11 cellular contexts compared by ENCODE assay signal in the genomic region with DNA sequence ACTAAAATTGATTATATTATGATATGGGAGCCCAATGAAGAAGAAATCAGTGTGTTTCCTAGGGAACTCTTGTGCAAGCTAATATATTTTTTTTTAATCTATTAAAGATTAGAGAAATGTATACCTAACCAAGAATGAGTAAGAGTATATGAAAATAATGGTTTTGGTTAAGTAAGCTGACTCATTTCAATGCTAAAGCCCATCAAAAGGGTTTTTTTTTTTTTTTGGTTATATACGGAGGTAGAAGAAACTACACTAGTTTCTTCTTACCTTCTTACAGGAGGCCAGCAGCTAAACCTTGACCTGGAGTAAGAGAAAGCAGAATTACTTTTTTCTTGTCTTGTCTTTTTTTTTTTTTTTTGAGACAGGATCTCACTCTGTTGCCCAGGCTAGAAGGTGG. TPM values are rescaled to one million over a fixed set of nuclear protein-coding genes. Genes with fewer than 3 reads are reported as not detected.
DNase-seq lines count a peak whose midpoint lies in the region; ATAC-seq and TF ChIP-seq lines count a peak whose summit lies in the region.
"Had no signal": no experiment of that assay in that cellular context is flagged by ENCODE, and none has a peak within 500 bp of the region (broad histone marks: within the 10 kb centered on the region; RNA-seq: fewer than 3 reads in every experiment).

No MANE protein-coding gene starts in this region.

- H3K4me1 ChIP-seq in gastroesophageal sphincter, result peaks cover 0 to under 1% (median 0%) of the 10 kb centered on the region in 3 donors
- H3K4me1 ChIP-seq in smooth muscle cell (ENCODE audit: low read depth), result no peaks in the 10 kb centered on the region
- H3K4me1 ChIP-seq: right atrium auricular region had no signal

- H3K27me3 ChIP-seq in gastroesophageal sphincter (no peaks in the 10 kb centered on the region), smooth muscle cell (ENCODE audit: low read depth) (no peaks in the 10 kb centered on the region)
- H3K27me3 ChIP-seq: right atrium auricular region had no signal

- peaks cover 50% of the 10 kb centered on the region for H3K4me1 Mint-ChIP-seq in activated B cell treated with CpG ODN at 0.5 μM for 24 hours

- 43 to 75% methylated on average over 1 of the region's 1 CpG for WGBS in gastroesophageal sphincter (ENCODE audit: low coverage in 1 of 2), 2 donors
- WGBS in smooth muscle cell (ENCODE audit: low lambda C conversion rate), result 96% methylated on average over 1 of the region's 1 CpG

- ATAC-seq in GM18867 (IDR thresholded peaks at IDR 0.05; ENCODE audit: unreplicated experiment) (peak; percentile 81), GM21390 (IDR thresholded peaks at IDR 0.05; ENCODE audit: unreplicated experiment) (peak; percentile 81), HG03039 (IDR thresholded peaks at IDR 0.05; ENCODE audit: unreplicated experiment) (peak; percentile 68), activated B cell treated with CpG ODN at 0.5 μM for 24 hours (ENCODE audit: low read depth) (peak; percentile 54), gastroesophageal sphincter (no peak), esophagus mucosa (no peak)

- H3K4me3 Mint-ChIP-seq in activated B cell treated with CpG ODN at 0.5 μM for 24 hours, result no peak overlapping the region
- H3K4me3 Mint-ChIP-seq: IgD-negative memory B cell had no signal

- H3K4me2 ChIP-seq in smooth muscle cell, result no peak overlapping the region

- H3F3A ChIP-seq in smooth muscle cell (ENCODE audit: low read depth), result no peaks in the 10 kb centered on the region

- no peaks in the 10 kb centered on the region for H3K27me3 Mint-ChIP-seq in activated B cell treated with CpG ODN at 0.5 μM for 24 hours
- H3K27me3 Mint-ChIP-seq: IgD-negative memory B cell had no signal

- H3K4me3 ChIP-seq in gastroesophageal sphincter, result no peak overlapping the region
- no peak overlapping the region for H3K4me3 ChIP-seq in smooth muscle cell
- H3K4me3 ChIP-seq: right atrium auricular region had no signal

- TF ChIP-seq EP300 in gastroesophageal sphincter (IDR thresholded peaks at IDR 0.05), result no peak

- no peak overlapping the region for H3K27ac ChIP-seq in gastroesophageal sphincter
- no peak overlapping the region for H3K27ac ChIP-seq in smooth muscle cell (ENCODE audit: low read depth)
- H3K27ac ChIP-seq: right atrium auricular region had no signal

- DNase-seq in activated B cell treated with CpG ODN at 0.5 μM for 24 hours (no peak), DMS79 (lab: John Stamatoyannopoulos, UW) (no peak), smooth muscle cell (lab: John Stamatoyannopoulos, UW; ENCODE audit: unreplicated experiment) (no peak)
- DNase-seq: NCI-H2171 had no signal

- H3K27ac Mint-ChIP-seq in activated B cell treated with CpG ODN at 0.5 μM for 24 hours, result no peak overlapping the region
- H3K27ac Mint-ChIP-seq: IgD-negative memory B cell had no signal

- peaks cover 64% of the 10 kb centered on the region for H3K79me2 ChIP-seq in smooth muscle cell (ENCODE audit: low read depth)

- H3K9me3 Mint-ChIP-seq in activated B cell treated with CpG ODN at 0.5 μM for 24 hours, result no peaks in the 10 kb centered on the region
- H3K9me3 Mint-ChIP-seq: IgD-negative memory B cell had no signal

- H4K20me1 ChIP-seq in smooth muscle cell (ENCODE audit: low read depth), result peaks cover 40% of the 10 kb centered on the region

- H3K9ac ChIP-seq in smooth muscle cell (ENCODE audit: low read depth), result no peak overlapping the region

- POLR2A ChIA-PET in activated B cell treated with CpG ODN at 0.5 μM for 24 hours (lab: Charles Lee), result interaction anchor here (0.6 to 2.9 kb wide), 7 partner anchors 9 to 244 kb away, joined by 3 to 16 read pairs (median 4); a partner anchor contains a TSS

- no peaks in the 10 kb centered on the region for H3K9me3 ChIP-seq in gastroesophageal sphincter
- no peaks in the 10 kb centered on the region for H3K9me3 ChIP-seq in smooth muscle cell (replicated peaks; ENCODE audit: low read depth)
- H3K9me3 ChIP-seq: right atrium auricular region had no signal

- TF ChIP-seq CTCF in activated B cell treated with CpG ODN at 0.5 μM for 24 hours (IDR thresholded peaks at IDR 0.05), result no peak
- TF ChIP-seq CTCF in gastroesophageal sphincter (IDR thresholded peaks at IDR 0.05), result no peak
- no peak for TF ChIP-seq CTCF in smooth muscle cell (IDR thresholded peaks at IDR 0.05; ENCODE audit: borderline replicate concordance, insufficient read depth, poor library complexity, severe bottlenecking)

- TF ChIP-seq POLR2A in gastroesophageal sphincter (IDR thresholded peaks at IDR 0.05), result no peak

- H2AFZ ChIP-seq in smooth muscle cell (ENCODE audit: low read depth), result no peak overlapping the region

- H3K36me3 ChIP-seq in gastroesophageal sphincter (no peaks in the 10 kb centered on the region), smooth muscle cell (ENCODE audit: low read depth) (no peaks in the 10 kb centered on the region)
- H3K36me3 ChIP-seq: right atrium auricular region had no signal

- CTCF ChIA-PET in activated B cell treated with CpG ODN at 0.5 μM for 24 hours (lab: Charles Lee), result interaction anchor here (1.0 to 1.7 kb wide), 4 partner anchors 10 to 46 kb away, joined by 3 to 11 read pairs (median 4); no protein-coding TSS in a partner anchor

- intact Hi-C loops in activated B cell treated with CpG ODN at 0.5 μM for 24 hours (cut with micrococcal nuclease), result no loop called here

- no peaks in the 10 kb centered on the region for H3K36me3 Mint-ChIP-seq in activated B cell treated with CpG ODN at 0.5 μM for 24 hours (ENCODE audit: low read depth)
- H3K36me3 Mint-ChIP-seq: IgD-negative memory B cell had no signal

RNA-seq across cellular contexts. Expression of a gene that starts 27.5 kb away (rescaled TPM):
- 55.0 and 69.4 TPM in 2 replicates for total RNA-seq in activated B cell treated with CpG ODN at 0.5 μM for 24 hours
- 10 to 100 TPM; 40.4 to 57.7 (median 49.7) TPM for total RNA-seq in gastroesophageal sphincter
- 43.1 TPM for total RNA-seq in esophagus mucosa
- total RNA-seq in smooth muscle cell, result 42.8 and 49.2 TPM in 2 replicates
- 22.2 and 23.6 TPM in 2 replicates for polyA plus RNA-seq in smooth muscle cell

Comparison
In these comparisons a context has a peak if more than half of its experiments do, and no peak if none do; other contexts are left out.
1. ATAC-seq: peak in GM18867 (single experiment), GM21390 (single experiment), HG03039 (single experiment) and activated B cell treated with CpG ODN at 0.5 μM for 24 hours (single experiment); none in gastroesophageal sphincter (single experiment) and esophagus mucosa (single experiment).